In the genomic region with DNA sequence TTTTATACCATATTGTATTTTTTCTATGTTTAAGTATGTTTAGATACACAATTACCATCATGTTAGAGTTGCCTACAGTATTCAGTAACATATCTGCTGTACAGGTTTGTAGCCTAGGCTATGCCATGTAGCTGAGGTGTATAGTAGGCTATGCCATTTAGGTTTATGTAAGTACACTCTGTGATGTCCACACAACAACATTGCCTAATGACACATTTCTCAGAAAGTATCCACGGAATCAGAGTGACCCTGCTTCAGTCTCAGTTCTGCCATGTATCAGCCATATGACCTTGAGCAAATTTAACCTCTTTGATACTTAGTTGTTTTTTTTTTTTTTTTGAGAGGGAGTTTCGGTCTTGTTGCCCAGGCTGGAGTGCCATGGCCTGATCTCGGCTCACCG, we compare ENCODE assay signal across 1 cellular context.
TF ChIP-seq lines count a peak whose summit lies in the region.

No MANE protein-coding gene starts in this region.

TF ChIP-seq in IMR-90, 13 proteins besides CTCF, POLR2A, EP300 and RAD21:
- TF ChIP-seq CHD1 (IDR thresholded peaks at IDR 0.05; ENCODE audit: low read depth, low read length) (no peak), MXI1 (IDR thresholded peaks at IDR 0.05; ENCODE audit: borderline replicate concordance, low read depth, low read length) (no peak), RFX5 (IDR thresholded peaks at IDR 0.05; ENCODE audit: low read depth, low read length) (no peak), SMC3 (IDR thresholded peaks at IDR 0.05; ENCODE audit: low read depth, low read length) (no peak), CEBPB (IDR thresholded peaks at IDR 0.05; ENCODE audit: low read depth, low read length) (no peak), FOS (IDR thresholded peaks at IDR 0.05; ENCODE audit: low read depth, low read length) (no peak), BHLHE40 (IDR thresholded peaks at IDR 0.05; ENCODE audit: low read depth, low read length) (no peak)
- TF ChIP-seq, protein P1, sequence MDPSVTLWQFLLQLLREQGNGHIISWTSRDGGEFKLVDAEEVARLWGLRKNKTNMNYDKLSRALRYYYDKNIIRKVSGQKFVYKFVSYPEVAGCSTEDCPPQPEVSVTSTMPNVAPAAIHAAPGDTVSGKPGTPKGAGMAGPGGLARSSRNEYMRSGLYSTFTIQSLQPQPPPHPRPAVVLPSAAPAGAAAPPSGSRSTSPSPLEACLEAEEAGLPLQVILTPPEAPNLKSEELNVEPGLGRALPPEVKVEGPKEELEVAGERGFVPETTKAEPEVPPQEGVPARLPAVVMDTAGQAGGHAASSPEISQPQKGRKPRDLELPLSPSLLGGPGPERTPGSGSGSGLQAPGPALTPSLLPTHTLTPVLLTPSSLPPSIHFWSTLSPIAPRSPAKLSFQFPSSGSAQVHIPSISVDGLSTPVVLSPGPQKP (IDR thresholded peaks at IDR 0.05; ENCODE audit: borderline replicate concordance, low read depth, low read length), result no peak
TF ChIP-seq in IMR-90: peak in this region for 0.
